Comparison of ENCODE assay signal across 20 cellular contexts in the genomic region with DNA sequence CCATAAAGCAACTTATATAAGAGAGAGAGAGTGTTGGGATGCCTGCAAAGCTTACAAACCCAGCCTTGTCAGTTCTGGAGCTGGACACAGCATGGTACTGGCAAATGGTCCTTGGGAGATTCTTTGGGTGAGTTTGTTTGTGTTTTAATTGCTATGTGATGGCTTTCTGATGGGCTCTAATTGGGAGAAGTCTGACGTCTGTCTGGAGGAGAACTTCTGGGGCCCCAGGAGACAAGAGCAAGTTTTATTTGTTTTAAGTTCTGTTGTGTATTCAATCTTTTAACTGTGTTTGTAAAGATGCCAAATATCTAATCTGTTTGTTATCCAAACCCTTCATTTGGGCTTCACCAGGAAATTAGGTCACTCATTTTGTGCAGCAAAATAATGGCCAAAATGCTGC. TPM values are rescaled to one million over a fixed set of nuclear protein-coding genes. Genes with fewer than 3 reads are reported as not detected.
DNase-seq lines count a peak whose midpoint lies in the region; ATAC-seq and TF ChIP-seq lines count a peak whose summit lies in the region.
"Had no signal": no experiment of that assay in that cellular context is flagged by ENCODE, and none has a peak within 500 bp of the region (broad histone marks: within the 10 kb centered on the region; RNA-seq: fewer than 3 reads in every experiment).

No MANE protein-coding gene starts in this region.

- TF ChIP-seq POLR2A in esophagus muscularis mucosa (IDR thresholded peaks at IDR 0.05; ENCODE audit: low read depth): no peak

- ATAC-seq in GM18511 (IDR thresholded peaks at IDR 0.05; ENCODE audit: unreplicated experiment): no peak
- ATAC-seq: CD8-positive, alpha-beta T cell had no signal

- H3K4me1 ChIP-seq in esophagus muscularis mucosa: peaks cover 52 to 73% (median 56%) of the 10 kb centered on the region in 4 donors

- intact Hi-C loops in esophagus muscularis mucosa (cut with DNase I): no loop called here

- H3K4me3 ChIP-seq in AG10803 (ENCODE audit: low read length): no peak overlapping the region
- H3K4me3 ChIP-seq in LNCaP clone FGC (ENCODE audit: low read depth, low read length): peak overlapping the region; percentile 6; the same call in 1 of the 2 replicates
- H3K4me3 ChIP-seq in esophagus muscularis mucosa: no peak overlapping the region
- H3K4me3 ChIP-seq: tibial nerve had no signal

- whole genome bisulfite sequencing in esophagus muscularis mucosa: 29% methylated on average over 1 of the region's 1 CpG

- peak overlapping the region; percentile 1 to 55 (median 32) for H3K27ac ChIP-seq in esophagus muscularis mucosa (replicated peaks in 1 of 4)

- no peaks in the 10 kb centered on the region for H3K9me3 ChIP-seq in esophagus muscularis mucosa
- H3K9me3 ChIP-seq: tibial nerve had no signal

- peaks cover 0 to 40% (median 5%) of the 10 kb centered on the region in 4 donors for H3K36me3 ChIP-seq in esophagus muscularis mucosa

- H3K27me3 ChIP-seq in esophagus muscularis mucosa: no peaks in the 10 kb centered on the region
- H3K27me3 ChIP-seq: tibial nerve had no signal

- no peak for TF ChIP-seq EP300 in esophagus muscularis mucosa (IDR thresholded peaks at IDR 0.05)

- TF ChIP-seq CTCF in AG10803 (conservative IDR thresholded peaks at IDR 0.05; ENCODE audit: low read length) (no peak), LNCaP clone FGC (IDR thresholded peaks at IDR 0.05; ENCODE audit: control insufficient read depth, extremely low read depth, insufficient read depth) (no peak), esophagus muscularis mucosa (IDR thresholded peaks at IDR 0.05) (no peak)

- DNase-seq in AG10803 (ENCODE audit: low read depth) (peak; percentile 36), LNCaP clone FGC (ENCODE audit: low read depth) (peak; percentile 69), esophagus muscularis mucosa (ENCODE audit: extremely low spot score) (no peak), medulla oblongata (ENCODE audit: extremely low spot score) (peak; percentile 56), SHP77 treated with DMSO at 0.1 percent for 48 hours (lab: John Stamatoyannopoulos, UW) (no peak), occipital lobe (lab: John Stamatoyannopoulos, UW) (no peak)
- no peak for DNase-seq in activated CD4-positive, alpha-beta T cell treated with anti-CD3 and anti-CD28 coated beads for 4 hours
- DNase-seq: activated CD4-positive, alpha-beta T cell treated with anti-CD3 and anti-CD28 coated beads, Interleukin-2, amount 10 ng/mL, durations not matched to agents 24 days and 14 days; activated naive CD8-positive, alpha-beta T cell treated with anti-CD3 and anti-CD28 coated beads for 36 hours; activated T-cell treated with anti-CD3 and anti-CD28 coated beads, Interleukin-2, amount 50 U/mL, for 1 hour; CD8-positive, alpha-beta T cell; dermis blood vessel endothelial cell; foreskin melanocyte; immature natural killer cell; KBM-7; NCI-H526; RPMI8226; T-helper 9 cell had no signal

RNA-seq across cellular contexts. Expression of a gene that starts 50.3 kb away (rescaled TPM):
- 10 to 100 TPM in 3 of 4 donors, 1 to 10 TPM in 1; 10.0 to 23.8 (median 16.6) TPM for total RNA-seq in esophagus muscularis mucosa
- 3.7 TPM for total RNA-seq in occipital lobe
- total RNA-seq: activated CD4-positive, alpha-beta T cell treated with anti-CD3 and anti-CD28 coated beads, Interleukin-2, amount 10 ng/mL, durations not matched to agents 24 days and 14 days had no signal

Comparison
In these comparisons a context has a peak if more than half of its experiments do, and no peak if none do; other contexts are left out.
1. DNase-seq: peak in AG10803 (single experiment), LNCaP clone FGC (single experiment) and medulla oblongata (single experiment); none in esophagus muscularis mucosa (single experiment), SHP77 treated with DMSO at 0.1 percent for 48 hours (single experiment), activated CD4-positive, alpha-beta T cell treated with anti-CD3 and anti-CD28 coated beads for 4 hours (0 of 2) and occipital lobe (single experiment).